ENCODE assay signal across 12 cellular contexts in genomic region chr6:168007592-168008338, GRCh38. TPM values are rescaled to one million over a fixed set of nuclear protein-coding genes. Genes with fewer than 3 reads are reported as not detected.
A peak's percentile ranks its signal among the peaks of the same experiment; 100 is the strongest.
DNase-seq lines count a peak whose midpoint lies in the region; ATAC-seq and TF ChIP-seq lines count a peak whose summit lies in the region.
"Had no signal": no experiment of that assay in that cellular context is flagged by ENCODE, and none has a peak within 500 bp of the region (broad histone marks: within the 10 kb centered on the region; RNA-seq: fewer than 3 reads in every experiment).

No MANE protein-coding gene starts in this region.

- peaks cover 21% of the 10 kb centered on the region for H3K27me3 Mint-ChIP-seq in T-helper 17 cell

- H3K36me3 Mint-ChIP-seq in T-helper 17 cell (ENCODE audit: low read depth): no peaks in the 10 kb centered on the region

- ATAC-seq in HG03565 (IDR thresholded peaks at IDR 0.05; ENCODE audit: unreplicated experiment): no peak
- no peak for ATAC-seq in T-helper 17 cell

- WGBS in transverse colon (ENCODE audit: low coverage in 1 of 2), 2 donors: 30 to 39% methylated on average over 3 of the region's 3 CpGs

- H3K27ac Mint-ChIP-seq in T-helper 17 cell: no peak overlapping the region

- H3K4me1 ChIP-seq in transverse colon: no peaks in the 10 kb centered on the region
- H3K4me1 ChIP-seq: Caco-2 had no signal

- CTCF ChIA-PET in AG04449 (lab: Yijun Ruan, JAX): no interaction called here

- H3K27me3 ChIP-seq in kidney epithelial cell (ENCODE audit: control insufficient read depth, insufficient read depth, low read length) (no peaks in the 10 kb centered on the region), transverse colon (no peaks in the 10 kb centered on the region)

- POLR2A ChIA-PET in AG04449 (lab: Yijun Ruan, JAX): interaction anchor here (0.6 kb wide), 1 partner anchor 193 kb away, joined by 5 read pairs; no protein-coding TSS in a partner anchor

- DNase-seq in AG04449 (ENCODE audit: low read depth, low spot score) (peak; percentile 98), Kasumi-1 (lab: John Stamatoyannopoulos, UW) (peak; percentile 79 to 86), astrocyte of the hippocampus (ENCODE audit: low read depth, low spot score) (peak; percentile 98), kidney epithelial cell (ENCODE audit: low read depth) (peak; percentile 98), SK-N-DZ (ENCODE audit: low spot score) (no peak), transverse colon (no peak), T-helper 17 cell (no peak)
- DNase-seq: activated CD4-positive, alpha-beta T cell treated with anti-CD3 and anti-CD28 coated beads for 48 hours; Caco-2; NCI-H1105 had no signal

- peak overlapping the region in 1 of 4 donors; percentile 9 for H3K27ac ChIP-seq in transverse colon

- H3K9me3 ChIP-seq in transverse colon (peaks cover 15 to 23% of the 10 kb centered on the region in 2 donors), T-helper 17 cell (ENCODE audit: control insufficient read depth, low read length, poor library complexity, severe bottlenecking) (peaks cover 7% of the 10 kb centered on the region)

- H3K4me3 ChIP-seq in AG04449 (ENCODE audit: low read depth, low read length) (no peak overlapping the region), kidney epithelial cell (ENCODE audit: low read depth, low read length) (no peak overlapping the region), transverse colon (no peak overlapping the region)
- H3K4me3 ChIP-seq: skin epidermis had no signal

- in situ Hi-C loops in transverse colon (cut with MboI; ENCODE audit: low pct_ligation_motif_present in 1 of 4, low pct_unique_long_range_greater_than_20kb in 1 of 4, low sequenced_read_pairs in 3 of 4): no loop called here

- H3K4me1 Mint-ChIP-seq in T-helper 17 cell: peaks cover 2% of the 10 kb centered on the region

- no peak for TF ChIP-seq CTCF in AG04449 (IDR thresholded peaks at IDR 0.05; ENCODE audit: insufficient read depth, low read length, missing control alignments)
- no peak for TF ChIP-seq CTCF in kidney epithelial cell (IDR thresholded peaks at IDR 0.05; ENCODE audit: insufficient read depth, low read length, poor library complexity, severe bottlenecking)
- TF ChIP-seq CTCF in transverse colon (IDR thresholded peaks at IDR 0.05): no peak

- TF ChIP-seq POLR2A in transverse colon (IDR thresholded peaks at IDR 0.05): no peak

- no peak for TF ChIP-seq EP300 in transverse colon (IDR thresholded peaks at IDR 0.05; ENCODE audit: low read depth)

- H3K4me3 Mint-ChIP-seq in T-helper 17 cell: no peak overlapping the region

- intact Hi-C loops in transverse colon (cut with DNase I; ENCODE audit: low total_unique reads): no loop called here

- H3K36me3 ChIP-seq in kidney epithelial cell (ENCODE audit: control insufficient read depth, insufficient read depth, low read length): no peaks in the 10 kb centered on the region
- no peaks in the 10 kb centered on the region for H3K36me3 ChIP-seq in transverse colon

RNA-seq across cellular contexts. Expression of gene KIF25, which starts 10.3 kb away (rescaled TPM):
- total RNA-seq in kidney epithelial cell (not detected in 2 replicates), transverse colon (not detected), T-helper 17 cell (not detected)
- polyA plus RNA-seq in SK-N-DZ (2014; cell fraction: cytosol; rRNA removed): 0.17 and 0.28 TPM in 2 replicates
- polyA plus RNA-seq in SK-N-DZ (2014; cell fraction: nucleus; rRNA removed): 0.76 and 4.6 TPM in 2 replicates
- total RNA-seq: Caco-2 had no signal

Comparison
In these comparisons a context has a peak if more than half of its experiments do, and no peak if none do; other contexts are left out.
1. DNase-seq: peak in AG04449 (single experiment), Kasumi-1 (2 of 2), astrocyte of the hippocampus (single experiment) and kidney epithelial cell (single experiment); none in SK-N-DZ (single experiment), transverse colon (single experiment) and T-helper 17 cell (0 of 3).